ENCODE assay signal across 29 cellular contexts in genomic region chr2:122423934-122424333, GRCh38.
"Had no signal": no experiment of that assay in that cellular context is flagged by ENCODE, and none has a peak within 500 bp of the region (broad histone marks: within the 10 kb centered on the region; RNA-seq: fewer than 3 reads in every experiment).

No MANE protein-coding gene starts in this region.

- H3K4me3 ChIP-seq: ascending aorta, body of pancreas, MG63, PC-9 had no signal

- H3K27ac Mint-ChIP-seq: activated CD8-positive, alpha-beta memory T cell treated with anti-CD3 and anti-CD28 coated beads, Interleukin-2, amount 10 ng/mL, durations not matched to agents 7 days and 5 days; activated naive CD4-positive, alpha-beta T cell treated with anti-CD3 and anti-CD28 coated beads, Interleukin-2, amount 50 U/mL, for 24 hours; activated T-cell treated with anti-CD3 and anti-CD28 coated beads, Interleukin-2, amount 50 U/mL, for 24 hours; activated T-helper 1 cell treated with anti-CD3 and anti-CD28 coated beads, Interleukin-12 subunit alpha, Interleukin-12 subunit beta, Interleukin-2, Interleukin-4 antibody, amounts not matched to agents 30 ng/mL and 10 ng/mL and 1 ng/mL, durations not matched to agents 14 hours and 24 hours and 36 hours; T-helper 2 cell treated with Interferon-gamma antibody and Interleukin-4, amounts not matched to agents 5 μg/mL and 100 μg/mL, for 36 hours; WTC11 had no signal

- H3K4me1 Mint-ChIP-seq: activated CD8-positive, alpha-beta memory T cell treated with anti-CD3 and anti-CD28 coated beads, Interleukin-2, amount 10 ng/mL, durations not matched to agents 7 days and 5 days; activated naive CD4-positive, alpha-beta T cell treated with anti-CD3 and anti-CD28 coated beads, Interleukin-2, amount 50 U/mL, for 24 hours; WTC11 had no signal

- H3K9ac ChIP-seq: KMS-11, SK-N-SH had no signal

- H2AFZ ChIP-seq: PC-9 had no signal

- DNase-seq: activated CD4-positive, alpha-beta T cell treated with anti-CD3 and anti-CD28 coated beads for 48 hours; activated CD4-positive, alpha-beta T cell treated with anti-CD3 and anti-CD28 coated beads, Interleukin-2, amount 50 U/mL, for 48 hours; activated CD4-positive, CD25-positive, alpha-beta regulatory T cell treated with anti-CD3 and anti-CD28 coated beads, Interleukin-2, amount 50 U/mL, for 72 hours; activated CD8-positive, alpha-beta memory T cell treated with anti-CD3 and anti-CD28 coated beads, Interleukin-2, amount 10 ng/mL, durations not matched to agents 7 days and 5 days; activated effector memory CD4-positive, alpha-beta T cell treated with Interleukin-2 at 50 U/mL for 16 hours; activated naive CD4-positive, alpha-beta T cell; activated T-cell treated with anti-CD3 and anti-CD28 coated beads, Interleukin-2, amount 50 U/mL, for 24 hours; central memory CD4-positive, alpha-beta T cell; MG63; MV-4-11; NCI-H1092 treated with DMSO at 0.1 percent for 48 hours; NCI-H1417 treated with DMSO at 0.1 percent for 48 hours; NCI-H1694; NCI-H2029; NCI-H2107; NCI-H2171 treated with DMSO at 0.1 percent for 48 hours; NCI-H226; NCI-H510A; NCI-H526 treated with DMSO at 0.1 percent for 48 hours; PC-9; SIG-M5; SK-N-SH had no signal

- H3K27me3 Mint-ChIP-seq: activated CD8-positive, alpha-beta memory T cell treated with anti-CD3 and anti-CD28 coated beads, Interleukin-2, amount 10 ng/mL, durations not matched to agents 7 days and 5 days; activated T-cell treated with anti-CD3 and anti-CD28 coated beads, Interleukin-2, amount 50 U/mL, for 24 hours had no signal

- H3K4me1 ChIP-seq: ascending aorta, body of pancreas had no signal

- H3K4me2 ChIP-seq: KMS-11, PC-9, SK-N-SH had no signal

- H3K9me3 Mint-ChIP-seq: activated naive CD4-positive, alpha-beta T cell treated with anti-CD3 and anti-CD28 coated beads, Interleukin-2, amount 50 U/mL, for 24 hours; activated T-cell treated with anti-CD3 and anti-CD28 coated beads, Interleukin-2, amount 50 U/mL, for 24 hours; activated T-helper 1 cell treated with anti-CD3 and anti-CD28 coated beads, Interleukin-12 subunit alpha, Interleukin-12 subunit beta, Interleukin-2, Interleukin-4 antibody, amounts not matched to agents 30 ng/mL and 10 ng/mL and 1 ng/mL, durations not matched to agents 14 hours and 24 hours and 36 hours; T-helper 2 cell treated with Interferon-gamma antibody and Interleukin-4, amounts not matched to agents 5 μg/mL and 100 μg/mL, for 36 hours; WTC11 had no signal

- H3K36me3 ChIP-seq: ascending aorta, MG63 had no signal

- H3K36me3 Mint-ChIP-seq: activated CD8-positive, alpha-beta memory T cell treated with anti-CD3 and anti-CD28 coated beads, Interleukin-2, amount 10 ng/mL, durations not matched to agents 7 days and 5 days; activated naive CD4-positive, alpha-beta T cell treated with anti-CD3 and anti-CD28 coated beads, Interleukin-2, amount 50 U/mL, for 24 hours; WTC11 had no signal

- H3K27ac ChIP-seq: ascending aorta, body of pancreas, KMS-11, PC-9 had no signal

- H3K9me3 ChIP-seq: ascending aorta, body of pancreas, MG63, SK-N-SH had no signal

- H3K27me3 ChIP-seq: ascending aorta, body of pancreas, MG63 had no signal

- ATAC-seq: activated CD8-positive, alpha-beta memory T cell treated with anti-CD3 and anti-CD28 coated beads, Interleukin-2, amount 10 ng/mL, durations not matched to agents 7 days and 5 days; body of pancreas; WTC11 had no signal

- H3K4me3 Mint-ChIP-seq: activated CD8-positive, alpha-beta memory T cell treated with anti-CD3 and anti-CD28 coated beads, Interleukin-2, amount 10 ng/mL, durations not matched to agents 7 days and 5 days; activated naive CD4-positive, alpha-beta T cell treated with anti-CD3 and anti-CD28 coated beads, Interleukin-2, amount 50 U/mL, for 24 hours; activated T-cell treated with anti-CD3 and anti-CD28 coated beads, Interleukin-2, amount 50 U/mL, for 24 hours; activated T-helper 1 cell treated with anti-CD3 and anti-CD28 coated beads, Interleukin-12 subunit alpha, Interleukin-12 subunit beta, Interleukin-2, Interleukin-4 antibody, amounts not matched to agents 30 ng/mL and 10 ng/mL and 1 ng/mL, durations not matched to agents 14 hours and 24 hours and 36 hours; T-helper 2 cell treated with Interferon-gamma antibody and Interleukin-4, amounts not matched to agents 5 μg/mL and 100 μg/mL, for 36 hours; WTC11 had no signal
